8 cellular contexts compared by ENCODE assay signal in genomic region chr4:152591361-152591760, GRCh38. TPM values are rescaled to one million over a fixed set of nuclear protein-coding genes. Genes with fewer than 3 reads are reported as not detected.
DNase-seq lines count a peak whose midpoint lies in the region; ATAC-seq and TF ChIP-seq lines count a peak whose summit lies in the region.

No MANE protein-coding gene starts in this region.

- peaks cover 24% of the 10 kb centered on the region for H3F3A ChIP-seq in smooth muscle cell (ENCODE audit: low read depth)

- peaks cover 13% of the 10 kb centered on the region for H3K27me3 ChIP-seq in adipocyte (replicated peaks; ENCODE audit: control insufficient read depth, insufficient read depth, low read length)
- H3K27me3 ChIP-seq in iPS-15b (ENCODE audit: control insufficient read depth, insufficient read depth, low read length): no peaks in the 10 kb centered on the region
- H3K27me3 ChIP-seq in smooth muscle cell (ENCODE audit: low read depth): no peaks in the 10 kb centered on the region

- 5% methylated on average over 13 of the region's 13 CpGs for WGBS in smooth muscle cell (ENCODE audit: low lambda C conversion rate)

- peak overlapping the region; percentile 4 for H2AFZ ChIP-seq in smooth muscle cell (ENCODE audit: low read depth)

- H3K36me3 ChIP-seq in adipocyte (ENCODE audit: control insufficient read depth, insufficient read depth, low read length, severe bottlenecking): no peaks in the 10 kb centered on the region
- no peaks in the 10 kb centered on the region for H3K36me3 ChIP-seq in iPS-15b (ENCODE audit: control insufficient read depth, insufficient read depth, low read length)
- no peaks in the 10 kb centered on the region for H3K36me3 ChIP-seq in smooth muscle cell (ENCODE audit: low read depth)

- DNase-seq in COR-L47 (lab: John Stamatoyannopoulos, UW) (peak; percentile 28), NCI-H2171 treated with DMSO at 0.1 percent for 48 hours (lab: John Stamatoyannopoulos, UW) (peak; percentile 56), adipocyte (ENCODE audit: low read depth) (peak; percentile 25), smooth muscle cell (lab: John Stamatoyannopoulos, UW; ENCODE audit: unreplicated experiment) (peak; percentile 45), GM19238 (ENCODE audit: insufficient read length, low spot score) (no peak)

- ATAC-seq in GM21786 (IDR thresholded peaks at IDR 0.05; ENCODE audit: unreplicated experiment) (no peak), HG02938 (IDR thresholded peaks at IDR 0.05; ENCODE audit: unreplicated experiment) (no peak)

- no peaks in the 10 kb centered on the region for H3K79me2 ChIP-seq in smooth muscle cell (ENCODE audit: low read depth)

- H3K9me3 ChIP-seq in adipocyte (ENCODE audit: control insufficient read depth, low read length): no peaks in the 10 kb centered on the region
- H3K9me3 ChIP-seq in iPS-15b (ENCODE audit: control insufficient read depth, insufficient read depth, low read length): no peaks in the 10 kb centered on the region
- H3K9me3 ChIP-seq in smooth muscle cell (replicated peaks; ENCODE audit: low read depth): no peaks in the 10 kb centered on the region

- peak overlapping the region; percentile 82 for H3K4me2 ChIP-seq in smooth muscle cell

- peaks cover 21% of the 10 kb centered on the region for H3K4me1 ChIP-seq in adipocyte (ENCODE audit: control insufficient read depth, insufficient read depth, low read length)
- no peaks in the 10 kb centered on the region for H3K4me1 ChIP-seq in iPS-15b (ENCODE audit: control insufficient read depth, insufficient read depth, low read length)
- peaks cover 14% of the 10 kb centered on the region for H3K4me1 ChIP-seq in smooth muscle cell (ENCODE audit: low read depth)

- TF ChIP-seq CTCF in smooth muscle cell (IDR thresholded peaks at IDR 0.05; ENCODE audit: borderline replicate concordance, insufficient read depth, poor library complexity, severe bottlenecking): no peak

- peak overlapping the region; percentile 81 for H3K27ac ChIP-seq in smooth muscle cell (ENCODE audit: low read depth)

- H3K9ac ChIP-seq in adipocyte (ENCODE audit: low read length) (no peak overlapping the region), iPS-15b (ENCODE audit: low read depth, low read length) (no peak overlapping the region), smooth muscle cell (ENCODE audit: low read depth) (peak overlapping the region; percentile 39)

- H3K4me3 ChIP-seq in adipocyte (ENCODE audit: low read length): peak overlapping the region; percentile 43
- peak overlapping the region; percentile 33 for H3K4me3 ChIP-seq in iPS-15b (ENCODE audit: low read depth, low read length)
- peak overlapping the region; percentile 12 for H3K4me3 ChIP-seq in smooth muscle cell

- no peaks in the 10 kb centered on the region for H4K20me1 ChIP-seq in smooth muscle cell (ENCODE audit: low read depth)

RNA-seq across cellular contexts. Expression of gene FBXW7, which starts 55.5 kb away (rescaled TPM):
- total RNA-seq in smooth muscle cell: 31.6 and 51.3 TPM in 2 replicates
- 16.4 and 21.6 TPM in 2 replicates for polyA plus RNA-seq in smooth muscle cell
